In genomic region chr13:68719815-68720214, GRCh38 we compare ENCODE assay signal across 2 cellular contexts.
TF ChIP-seq lines count a peak whose summit lies in the region.

No MANE protein-coding gene starts in this region.

TF ChIP-seq in HCT116, 20 proteins besides CTCF, POLR2A, EP300 and RAD21 (continued from another document):
- no peak for TF ChIP-seq CBX3 (IDR thresholded peaks at IDR 0.05; ENCODE audit: low read depth)

TF ChIP-seq in WTC11, 78 proteins besides CTCF, POLR2A, EP300 and RAD21 (continued from another document):
- TF ChIP-seq ATF2 (CRISPR knock-in tag; IDR thresholded peaks at IDR 0.05; ENCODE audit: borderline replicate concordance, low read depth) (no peak), NFATC4 (CRISPR knock-in tag; IDR thresholded peaks at IDR 0.05) (no peak)
